ENCODE assay signal across 9 cellular contexts in genomic region chr12:53508534-53509199, GRCh38. TPM values are rescaled to one million over a fixed set of nuclear protein-coding genes. Genes with fewer than 3 reads are reported as not detected.
DNase-seq lines count a peak whose midpoint lies in the region; ATAC-seq and TF ChIP-seq lines count a peak whose summit lies in the region.
"Had no signal": no experiment of that assay in that cellular context is flagged by ENCODE, and none has a peak within 500 bp of the region (broad histone marks: within the 10 kb centered on the region; RNA-seq: fewer than 3 reads in every experiment).

No MANE protein-coding gene starts in this region.

- intact Hi-C loops in posterior cingulate gyrus (cut with DNase I) = loop anchor here (5.0 kb wide), 1 partner anchor 156 kb away; no protein-coding TSS in a partner anchor
- intact Hi-C loops in uterus (cut with DNase I; ENCODE audit: low total_unique reads) = loop anchor here (10.0 kb wide), 1 partner anchor 54 kb away; the partner anchor contains the start of gene PCBP2

- peak overlapping the region in 1 of 2 experiments; percentile 31; a peak in 1 of 4 replicates for H3K27ac ChIP-seq in SK-N-SH (ENCODE audit: low read depth in 2 of 2, low read length in 1 of 2)
- H3K27ac ChIP-seq in uterus = peak overlapping the region; percentile 14 to 45

- H3K9me2 ChIP-seq in SK-N-SH = no peaks in the 10 kb centered on the region

- no peaks in the 10 kb centered on the region for H3K27me3 Mint-ChIP-seq in activated naive CD4-positive, alpha-beta T cell treated with anti-CD3 and anti-CD28 coated beads, Interleukin-2, amount 10 ng/mL, durations not matched to agents 7 days and 5 days

- H3K4me1 ChIP-seq in SK-N-SH (ENCODE audit: control insufficient read depth in 1 of 2, insufficient read depth in 2 of 2, low read depth in 1 of 2, low read length in 1 of 2) = peaks cover 0 to 12% of the 10 kb centered on the region in 2 experiments; a peak in 3 of 4 replicates
- peaks cover 0 to 12% of the 10 kb centered on the region in 2 donors for H3K4me1 ChIP-seq in uterus

- POLR2A ChIA-PET in SK-N-SH (lab: Yijun Ruan, JAX) = interaction anchor here (0.9 to 2.1 kb wide), 3 partner anchors 8 to 184 kb away, joined by 3 to 12 read pairs (median 5); partner anchors contain the start of gene TARBP2

- no peaks in the 10 kb centered on the region for H3K9me3 Mint-ChIP-seq in activated naive CD4-positive, alpha-beta T cell treated with anti-CD3 and anti-CD28 coated beads, Interleukin-2, amount 10 ng/mL, durations not matched to agents 7 days and 5 days

- H3K79me2 ChIP-seq in SK-N-SH (ENCODE audit: insufficient read depth) = peaks cover 1% of the 10 kb centered on the region

- H3K9me3 ChIP-seq in SK-N-SH (no peaks in the 10 kb centered on the region), uterus (no peaks in the 10 kb centered on the region)

- peak; percentile 82 for ATAC-seq in HG02571 (IDR thresholded peaks at IDR 0.05; ENCODE audit: unreplicated experiment)

- H3K4me3 ChIP-seq in GM12864 (ENCODE audit: low read depth, low read length) = no peak overlapping the region
- H3K4me3 ChIP-seq in SK-N-SH (ENCODE audit: low read depth in 2 of 2, low read length in 1 of 2) = peak overlapping the region in 1 of 2 experiments; percentile 21; a peak in 1 of 4 replicates
- H3K4me3 ChIP-seq in uterus = no peak overlapping the region

- peak; percentile 95 for TF ChIP-seq CTCF in GM12864 (IDR thresholded peaks at IDR 0.05; ENCODE audit: low read depth, low read length, missing control alignments)
- TF ChIP-seq CTCF in SK-N-SH (IDR thresholded peaks at IDR 0.05) = peak; percentile 93
- TF ChIP-seq CTCF in uterus (IDR thresholded peaks at IDR 0.05) = peak; percentile 85 to 95 (median 94)

- H4K20me1 ChIP-seq in SK-N-SH (ENCODE audit: insufficient read depth) = no peaks in the 10 kb centered on the region

- peaks cover 24% of the 10 kb centered on the region for H3K36me3 Mint-ChIP-seq in activated naive CD4-positive, alpha-beta T cell treated with anti-CD3 and anti-CD28 coated beads, Interleukin-2, amount 10 ng/mL, durations not matched to agents 7 days and 5 days

- H3K36me3 ChIP-seq in SK-N-SH (replicated peaks in 1 of 2; ENCODE audit: control insufficient read depth in 1 of 2, insufficient read depth in 2 of 2, low read length in 1 of 2) (peaks cover 16 to 57% of the 10 kb centered on the region in 2 experiments), uterus (no peaks in the 10 kb centered on the region)

- TF ChIP-seq POLR2A in uterus (IDR thresholded peaks at IDR 0.05) = no peak

- no peak overlapping the region for H2AFZ ChIP-seq in SK-N-SH (ENCODE audit: low read depth)

- peak; percentile 42 for DNase-seq in GM12864 (ENCODE audit: low read depth)
- DNase-seq in NCI-H1048 (lab: John Stamatoyannopoulos, UW) = peak; percentile 57
- peak; percentile 84 for DNase-seq in SK-N-SH
- DNase-seq in activated naive CD4-positive, alpha-beta T cell treated with anti-CD3 and anti-CD28 coated beads, Interleukin-2, amount 10 ng/mL, durations not matched to agents 7 days and 5 days = peak; percentile 90
- peak; percentile 77 for DNase-seq in globus pallidus (ENCODE audit: low spot score)
- peak; percentile 79 to 97 (median 90) for DNase-seq in posterior cingulate gyrus
- peak; percentile 84 to 86 for DNase-seq in uterus

- H3K4me1 Mint-ChIP-seq in activated naive CD4-positive, alpha-beta T cell treated with anti-CD3 and anti-CD28 coated beads, Interleukin-2, amount 10 ng/mL, durations not matched to agents 7 days and 5 days = peaks cover 12% of the 10 kb centered on the region

- 51% methylated on average over 5 of the region's 7 CpGs for WGBS in SK-N-SH (ENCODE audit: low lambda C conversion rate)

- no peak for TF ChIP-seq EP300 in SK-N-SH (IDR thresholded peaks at IDR 0.05; ENCODE audit: borderline replicate concordance in 1 of 2, low read depth in 1 of 2, low read length in 1 of 2)

- no peak overlapping the region for H3K4me3 Mint-ChIP-seq in activated naive CD4-positive, alpha-beta T cell treated with anti-CD3 and anti-CD28 coated beads, Interleukin-2, amount 10 ng/mL, durations not matched to agents 7 days and 5 days

- H3K27ac Mint-ChIP-seq in activated naive CD4-positive, alpha-beta T cell treated with anti-CD3 and anti-CD28 coated beads, Interleukin-2, amount 10 ng/mL, durations not matched to agents 7 days and 5 days = peak overlapping the region; percentile 34

- H3K27me3 ChIP-seq in SK-N-SH (ENCODE audit: insufficient read depth) (no peaks in the 10 kb centered on the region), uterus (no peaks in the 10 kb centered on the region)

- CTCF ChIA-PET in SK-N-SH (lab: Yijun Ruan, JAX) = interaction anchor here (0.6 to 4.0 kb wide), 41 partner anchors 8 to 1637 kb away, joined by 3 to 26 read pairs (median 5); partner anchors contain the start of genes AAAS, ATP5MC2, MAP3K12 and TARBP2
- CTCF ChIA-PET in activated naive CD4-positive, alpha-beta T cell treated with anti-CD3 and anti-CD28 coated beads, Interleukin-2, amount 10 ng/mL, durations not matched to agents 7 days and 5 days (lab: Charles Lee) = interaction anchor here (0.6 to 5.1 kb wide), 41 partner anchors 9 to 935 kb away, joined by 3 to 45 read pairs (median 4); partner anchors contain the start of genes AAAS, AMHR2, ATP5MC2 and MAP3K12

- TF ChIP-seq RAD21 in SK-N-SH (IDR thresholded peaks at IDR 0.05; ENCODE audit: low read length) = peak; percentile 97

- peaks cover 32% of the 10 kb centered on the region for H3F3A ChIP-seq in SK-N-SH (replicated peaks; ENCODE audit: insufficient read depth)

- H3K9ac ChIP-seq in SK-N-SH = no peak overlapping the region

- no peak overlapping the region for H3K4me2 ChIP-seq in SK-N-SH

TF ChIP-seq in SK-N-SH, 30 proteins besides CTCF, POLR2A, EP300 and RAD21:
- TF ChIP-seq MEF2A (IDR thresholded peaks at IDR 0.05; ENCODE audit: borderline replicate concordance, low read depth) = no peak
- TF ChIP-seq SMC3 (IDR thresholded peaks at IDR 0.05; ENCODE audit: low read depth, low read length) = peak; percentile 88

RNA-seq across cellular contexts. Expression of gene NPFF, which starts 1.4 kb away (rescaled TPM):
- 0.13 TPM in 1 of 2 replicates, not detected in the other for polyA plus RNA-seq in SK-N-SH (2012; rRNA removed)
- not detected in 2 replicates for polyA plus RNA-seq in SK-N-SH (2012; cell fraction: cytosol; rRNA removed)
- polyA plus RNA-seq in SK-N-SH (2012; cell fraction: nucleus; rRNA removed) = 0.40 and 0.66 TPM in 2 replicates
- total RNA-seq in uterus = not detected
- total RNA-seq: subcutaneous adipose tissue had no signal

RNA-seq across cellular contexts. Expression of gene TARBP2, which starts 7.6 kb away (rescaled TPM):
- polyA plus RNA-seq in SK-N-SH (2012; rRNA removed) = 57.8 and 69.8 TPM in 2 replicates
- polyA plus RNA-seq in SK-N-SH (2012; cell fraction: cytosol; rRNA removed) = 21.2 and 31.7 TPM in 2 replicates
- 272 and 284 TPM in 2 replicates for polyA plus RNA-seq in SK-N-SH (2012; cell fraction: nucleus; rRNA removed)
- 10 to 100 TPM in 3 of 4 donors, 1 to 10 TPM in 1; 6.7 to 33.2 (median 19.0) TPM for total RNA-seq in uterus

RNA-seq across cellular contexts. Expression of gene MAP3K12, which starts 9.4 kb away (rescaled TPM):
- polyA plus RNA-seq in SK-N-SH (2012; rRNA removed) = 57.6 and 80.9 TPM in 2 replicates
- polyA plus RNA-seq in SK-N-SH (2012; cell fraction: cytosol; rRNA removed) = 14.1 and 19.6 TPM in 2 replicates
- 412 and 451 TPM in 2 replicates for polyA plus RNA-seq in SK-N-SH (2012; cell fraction: nucleus; rRNA removed)
- 10 to 100 TPM; 13.8 to 65.8 (median 34.7) TPM for total RNA-seq in uterus

RNA-seq across cellular contexts. Expression of gene PCBP2, which starts 56.8 kb away (rescaled TPM):
- 336 and 368 TPM in 2 replicates for polyA plus RNA-seq in SK-N-SH (2012; rRNA removed)
- 425 and 586 TPM in 2 replicates for polyA plus RNA-seq in SK-N-SH (2012; cell fraction: cytosol; rRNA removed)
- polyA plus RNA-seq in SK-N-SH (2012; cell fraction: nucleus; rRNA removed) = 357 and 676 TPM in 2 replicates
- total RNA-seq in uterus = 100 to 1,000 TPM; 364 to 929 (median 383) TPM
